ENCODE assay signal across 8 cellular contexts in the genomic region with DNA sequence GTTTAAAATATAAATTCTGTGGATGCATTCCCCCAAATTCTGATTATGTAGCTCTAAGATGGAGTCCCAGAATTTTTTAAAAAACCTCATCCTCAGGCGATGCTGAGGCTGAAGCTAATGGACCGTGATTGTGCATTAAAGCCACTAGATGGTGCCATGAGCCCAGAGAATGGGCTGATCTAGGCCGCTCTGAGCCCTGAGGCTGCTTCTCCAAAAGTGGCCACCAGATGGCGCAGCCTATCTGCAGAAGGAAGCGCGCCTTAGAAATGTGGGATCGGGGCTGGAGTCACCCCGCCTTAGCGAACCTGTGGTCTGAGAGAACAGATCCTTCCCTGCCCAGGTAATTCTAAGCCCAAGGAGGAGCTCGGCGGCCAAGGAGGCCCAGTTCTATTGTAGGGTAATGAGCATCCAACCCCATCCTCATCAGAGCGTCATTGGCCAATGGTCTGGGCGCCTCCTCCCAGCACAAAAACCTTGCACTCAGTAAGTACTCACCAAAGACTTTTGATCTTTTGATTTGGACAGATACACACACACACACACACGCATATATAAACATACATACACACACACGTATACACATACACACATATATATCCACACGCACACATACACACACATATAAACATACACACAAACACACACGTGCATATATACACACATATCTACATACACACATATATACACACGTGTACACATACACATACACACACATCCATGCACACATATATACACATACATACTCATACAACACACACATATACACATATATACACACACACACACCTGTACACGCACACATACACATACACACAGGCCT. TPM values are rescaled to one million over a fixed set of nuclear protein-coding genes. Genes with fewer than 3 reads are reported as not detected.
DNase-seq lines count a peak whose midpoint lies in the region; ATAC-seq lines count a peak whose summit lies in the region.

No MANE protein-coding gene starts in this region.

- ATAC-seq in GM19395 (IDR thresholded peaks at IDR 0.05; ENCODE audit: unreplicated experiment), result peak; percentile 92
- ATAC-seq in HG03442 (IDR thresholded peaks at IDR 0.05; ENCODE audit: unreplicated experiment), result peak; percentile 93

- peaks cover 0 to 14% of the 10 kb centered on the region in 2 experiments for H3K27me3 ChIP-seq in mesenchymal stem cell (ENCODE audit: control insufficient read depth in 1 of 2, insufficient read depth in 1 of 2, low read length in 2 of 2)

- H2AFZ ChIP-seq in mesenchymal stem cell (ENCODE audit: low read depth, low read length), result no peak overlapping the region

- H3K4ac ChIP-seq in mesenchymal stem cell (ENCODE audit: low read depth in 1 of 2, low read length in 2 of 2), result no peak overlapping the region

- H2AK5ac ChIP-seq in mesenchymal stem cell (ENCODE audit: low read length, severe bottlenecking), result no peak overlapping the region

- no peak overlapping the region for H4K8ac ChIP-seq in mesenchymal stem cell (ENCODE audit: low read length)

- H3K18ac ChIP-seq in mesenchymal stem cell (ENCODE audit: low read depth in 1 of 2, low read length in 2 of 2), result no peak overlapping the region

- no peak overlapping the region for H3K23ac ChIP-seq in mesenchymal stem cell (ENCODE audit: low read length in 2 of 2)

- H2BK120ac ChIP-seq in mesenchymal stem cell (ENCODE audit: low read depth, low read length), result no peak overlapping the region

- DNase-seq in COLO668 (lab: John Stamatoyannopoulos, UW; ENCODE audit: unreplicated experiment) (peak; percentile 79), NCI-H748 treated with DMSO at 0.1 percent for 48 hours (lab: John Stamatoyannopoulos, UW) (peak; percentile 64), mesenchymal stem cell (peak; percentile 79)
- peak; percentile 88 to 90 for DNase-seq in activated CD4-positive, alpha-beta T cell treated with anti-CD3 and anti-CD28 coated beads, Interleukin-2, amount 50 U/mL, for 48 hours
- DNase-seq in effector CD8-positive, alpha-beta T cell (lab: John Stamatoyannopoulos, UW), result peak; percentile 66
- DNase-seq in stimulated activated CD8-positive, alpha-beta memory T cell treated with anti-CD3 and anti-CD28 coated beads, Interleukin-15, amount 100 ng/mL, for 48 hours (ENCODE audit: low read depth in 2 of 2), result peak; percentile 51 to 58

- H3K4me1 ChIP-seq in mesenchymal stem cell (ENCODE audit: control insufficient read depth, insufficient read depth, low read depth, low read length), result peaks cover 4% of the 10 kb centered on the region

- H2BK15ac ChIP-seq in mesenchymal stem cell (ENCODE audit: low read depth, poor library complexity, severe bottlenecking), result no peak overlapping the region

- H2BK12ac ChIP-seq in mesenchymal stem cell (ENCODE audit: low read length in 2 of 2), result no peak overlapping the region

- H3K27ac ChIP-seq in mesenchymal stem cell (ENCODE audit: low read length, poor library complexity, severe bottlenecking), result no peak overlapping the region

- no peaks in the 10 kb centered on the region for H3K36me3 ChIP-seq in mesenchymal stem cell (ENCODE audit: control insufficient read depth in 1 of 2, insufficient read depth in 2 of 2, low read depth in 1 of 2, low read length in 2 of 2)

- peak overlapping the region in 1 of 2 experiments; percentile 45 for H3K4me3 ChIP-seq in mesenchymal stem cell (ENCODE audit: insufficient read depth in 1 of 2, low read depth in 1 of 2, low read length in 2 of 2)

- H3K79me1 ChIP-seq in mesenchymal stem cell (replicated peaks; ENCODE audit: low read length, poor library complexity, severe bottlenecking), result no peaks in the 10 kb centered on the region

- no peaks in the 10 kb centered on the region for H3K9me3 ChIP-seq in mesenchymal stem cell (ENCODE audit: control insufficient read depth, low read length)

- peak overlapping the region; percentile 49 for H3K9ac ChIP-seq in mesenchymal stem cell (ENCODE audit: low read length)

- no peak overlapping the region for H3K14ac ChIP-seq in mesenchymal stem cell (ENCODE audit: low read length in 2 of 2)

- WGBS in mesenchymal stem cell, result 36% methylated on average over 19 of the region's 19 CpGs

- H4K91ac ChIP-seq in mesenchymal stem cell (ENCODE audit: low read length), result no peak overlapping the region

- H3K4me2 ChIP-seq in mesenchymal stem cell (ENCODE audit: low read length, poor library complexity, severe bottlenecking), result no peak overlapping the region

- no peak overlapping the region for H2BK5ac ChIP-seq in mesenchymal stem cell (ENCODE audit: low read depth, low read length, poor library complexity, severe bottlenecking)

RNA-seq across cellular contexts. Expression of a gene that starts 13.7 kb away (rescaled TPM):
- polyA plus RNA-seq in mesenchymal stem cell (2013, experiment 1 of 2), result 290 TPM
- polyA plus RNA-seq in mesenchymal stem cell (2013, experiment 2 of 2), result 285 TPM

RNA-seq across cellular contexts. Expression of a gene that starts 43.6 kb away (rescaled TPM):
- polyA plus RNA-seq in mesenchymal stem cell (2013, experiment 1 of 2), result 12.2 TPM
- 13.0 TPM for polyA plus RNA-seq in mesenchymal stem cell (2013, experiment 2 of 2)
